ENCODE assay signal across 28 cellular contexts in the genomic region with DNA sequence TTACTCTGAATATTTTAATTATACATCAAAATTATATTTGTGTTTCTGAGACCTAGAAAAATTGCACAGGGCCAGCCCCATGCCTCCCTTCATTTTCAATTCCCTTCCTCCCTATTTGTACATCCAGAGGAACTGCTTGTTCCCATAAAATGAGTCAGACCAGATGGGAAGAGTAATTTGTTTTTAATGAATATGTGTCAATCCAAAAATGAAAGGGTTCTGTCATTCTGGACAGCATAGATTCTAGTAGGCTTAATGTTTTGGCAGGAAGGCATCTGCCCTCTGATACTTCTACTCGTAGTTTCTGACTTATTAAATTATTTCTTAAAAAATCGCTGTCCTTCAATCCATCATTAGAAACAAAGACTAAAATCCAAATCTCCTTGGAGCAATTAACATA.
"Had no signal": no experiment of that assay in that cellular context is flagged by ENCODE, and none has a peak within 500 bp of the region (broad histone marks: within the 10 kb centered on the region; RNA-seq: fewer than 3 reads in every experiment).

No MANE protein-coding gene starts in this region.

- H3K27me3 ChIP-seq: colonic mucosa, esophagus squamous epithelium, ovary, right lobe of liver, vagina had no signal

- H3K9me3 Mint-ChIP-seq: activated B cell treated with CpG ODN at 0.5 μM for 24 hours; activated T-cell treated with anti-CD3 and anti-CD28 coated beads, Interleukin-2, amount 50 U/mL, for 24 hours; central memory CD8-positive, alpha-beta T cell; mesothelial cell of epicardium; stimulated activated naive B cell treated with anti-CD40 and anti-IgM and Interleukin-4, amounts not matched to agents 10 μg/mL and 1 μg/mL and 100 μg/mL, for 72 hours; type B pancreatic cell had no signal

- H3K4me3 ChIP-seq: colonic mucosa, dorsolateral prefrontal cortex, esophagus squamous epithelium, ovary, right lobe of liver, smooth muscle cell, thoracic aorta, vagina had no signal

- H3K9me3 ChIP-seq: colonic mucosa, esophagus squamous epithelium, ovary, right lobe of liver, thoracic aorta, vagina had no signal

- H3K36me3 Mint-ChIP-seq: activated naive CD8-positive, alpha-beta T cell; mesothelial cell of epicardium; naive thymus-derived CD8-positive, alpha-beta T cell; stimulated activated naive B cell treated with anti-CD40 and anti-IgM and Interleukin-4, amounts not matched to agents 10 μg/mL and 1 μg/mL and 100 μg/mL, for 72 hours; type B pancreatic cell had no signal

- H3K27me3 Mint-ChIP-seq: activated B cell treated with CpG ODN at 0.5 μM for 24 hours; activated CD4-positive, alpha-beta T cell treated with anti-CD3 and anti-CD28 coated beads for 36 hours; activated naive CD8-positive, alpha-beta T cell; activated T-cell treated with anti-CD3 and anti-CD28 coated beads, Interleukin-2, amount 50 U/mL, for 24 hours; activated T-helper 17 cell treated with anti-CD3 and anti-CD28 coated beads, Interleukin-2, amount 50 U/mL, for 72 hours; central memory CD8-positive, alpha-beta T cell; effector memory CD8-positive, alpha-beta T cell; naive thymus-derived CD8-positive, alpha-beta T cell; stimulated activated naive B cell treated with anti-CD40 and anti-IgM and Interleukin-4, amounts not matched to agents 10 μg/mL and 1 μg/mL and 100 μg/mL, for 72 hours; T-helper 17 cell; type B pancreatic cell had no signal

- H3K36me3 ChIP-seq: colonic mucosa, esophagus squamous epithelium, ovary, right lobe of liver, thoracic aorta, vagina had no signal

- ATAC-seq: activated CD4-positive, alpha-beta T cell treated with anti-CD3 and anti-CD28 coated beads for 36 hours; activated T-helper 17 cell treated with anti-CD3 and anti-CD28 coated beads, Interleukin-2, amount 50 U/mL, for 72 hours; effector memory CD8-positive, alpha-beta T cell; left lobe of liver; naive thymus-derived CD8-positive, alpha-beta T cell; right lobe of liver; stimulated activated naive B cell treated with anti-CD40 and anti-IgM and Interleukin-4, amounts not matched to agents 10 μg/mL and 1 μg/mL and 100 μg/mL, for 72 hours; T-helper 17 cell had no signal

- H3K4me1 ChIP-seq: colonic mucosa, esophagus squamous epithelium, right lobe of liver, vagina had no signal

- H3K4me3 Mint-ChIP-seq: activated B cell treated with CpG ODN at 0.5 μM for 24 hours; activated CD4-positive, alpha-beta T cell treated with anti-CD3 and anti-CD28 coated beads for 36 hours; activated naive CD8-positive, alpha-beta T cell; activated T-cell treated with anti-CD3 and anti-CD28 coated beads, Interleukin-2, amount 50 U/mL, for 24 hours; activated T-helper 17 cell treated with anti-CD3 and anti-CD28 coated beads, Interleukin-2, amount 50 U/mL, for 72 hours; central memory CD8-positive, alpha-beta T cell; effector memory CD8-positive, alpha-beta T cell; mesothelial cell of epicardium; naive thymus-derived CD8-positive, alpha-beta T cell; stimulated activated naive B cell treated with anti-CD40 and anti-IgM and Interleukin-4, amounts not matched to agents 10 μg/mL and 1 μg/mL and 100 μg/mL, for 72 hours; T-helper 17 cell; type B pancreatic cell had no signal

- DNase-seq: activated B cell treated with CpG ODN at 0.5 μM for 24 hours; activated CD4-positive, alpha-beta T cell treated with anti-CD3 and anti-CD28 coated beads for 36 hours; activated CD4-positive, alpha-beta T cell treated with anti-CD3 and anti-CD28 coated beads, Interleukin-2, amount 50 U/mL, for 4 hours; activated CD8-positive, alpha-beta memory T cell treated with anti-CD3 and anti-CD28 coated beads for 24 hours; activated CD8-positive, alpha-beta memory T cell treated with anti-CD3 and anti-CD28 coated beads, Interleukin-2, amount 50 U/mL, for 4 hours; activated naive CD4-positive, alpha-beta T cell; activated T-cell treated with anti-CD3 and anti-CD28 coated beads, Interleukin-2, amount 50 U/mL, for 24 hours; colonic mucosa; dorsolateral prefrontal cortex; effector memory CD8-positive, alpha-beta T cell; esophagus squamous epithelium; kidney; naive thymus-derived CD8-positive, alpha-beta T cell; ovary; right lobe of liver; stimulated activated CD4-positive, alpha-beta T cell treated with anti-CD3 and anti-CD28 coated beads, Interleukin-2, amount 100 ng/mL, for 48 hours; stimulated activated CD8-positive, alpha-beta memory T cell treated with anti-CD3 and anti-CD28 coated beads, Interleukin-4, amount 100 ng/mL, for 48 hours; stimulated activated naive B cell treated with anti-CD40 and anti-IgM and Interleukin-4, amounts not matched to agents 10 μg/mL and 1 μg/mL and 100 μg/mL, for 72 hours; T-helper 17 cell had no signal

- H3K27ac Mint-ChIP-seq: activated B cell treated with CpG ODN at 0.5 μM for 24 hours; activated CD4-positive, alpha-beta T cell treated with anti-CD3 and anti-CD28 coated beads for 36 hours; activated naive CD8-positive, alpha-beta T cell; activated T-cell treated with anti-CD3 and anti-CD28 coated beads, Interleukin-2, amount 50 U/mL, for 24 hours; activated T-helper 17 cell treated with anti-CD3 and anti-CD28 coated beads, Interleukin-2, amount 50 U/mL, for 72 hours; effector memory CD8-positive, alpha-beta T cell; mesothelial cell of epicardium; naive thymus-derived CD8-positive, alpha-beta T cell; stimulated activated naive B cell treated with anti-CD40 and anti-IgM and Interleukin-4, amounts not matched to agents 10 μg/mL and 1 μg/mL and 100 μg/mL, for 72 hours; T-helper 17 cell; type B pancreatic cell had no signal

- H3K27ac ChIP-seq: colonic mucosa, dorsolateral prefrontal cortex, esophagus squamous epithelium, ovary, right lobe of liver, thoracic aorta had no signal

- H3K4me1 Mint-ChIP-seq: activated B cell treated with CpG ODN at 0.5 μM for 24 hours; activated CD4-positive, alpha-beta T cell treated with anti-CD3 and anti-CD28 coated beads for 36 hours; activated T-helper 17 cell treated with anti-CD3 and anti-CD28 coated beads, Interleukin-2, amount 50 U/mL, for 72 hours; central memory CD8-positive, alpha-beta T cell; naive thymus-derived CD8-positive, alpha-beta T cell; stimulated activated naive B cell treated with anti-CD40 and anti-IgM and Interleukin-4, amounts not matched to agents 10 μg/mL and 1 μg/mL and 100 μg/mL, for 72 hours; T-helper 17 cell had no signal
